Comparison of ENCODE assay signal across 8 cellular contexts in genomic region chr10:43348511-43349312, GRCh38. TPM values are rescaled to one million over a fixed set of nuclear protein-coding genes. Genes with fewer than 3 reads are reported as not detected.
DNase-seq lines count a peak whose midpoint lies in the region; FAIRE-seq and TF ChIP-seq lines count a peak whose summit lies in the region.

No MANE protein-coding gene starts in this region.

- H3K4me3 ChIP-seq in GM23248: no peak overlapping the region
- no peak overlapping the region for H3K4me3 ChIP-seq in Karpas-422 (ENCODE audit: low read length)
- H3K4me3 ChIP-seq in tibial artery: no peak overlapping the region

- 0 out of 2 replicates have a peak, but pooled peaks cover 2% of the 10 kb centered on the region for H3K4me1 ChIP-seq in GM23248 (ENCODE audit: insufficient read depth)
- H3K4me1 ChIP-seq in Karpas-422 (ENCODE audit: low read length): peaks cover 6% of the 10 kb centered on the region
- H3K4me1 ChIP-seq in tibial artery: no peaks in the 10 kb centered on the region

- no peaks in the 10 kb centered on the region for H3K36me3 Mint-ChIP-seq in osteocyte (ENCODE audit: unreplicated experiment)

- H3K9me3 Mint-ChIP-seq in osteocyte (ENCODE audit: unreplicated experiment): no peaks in the 10 kb centered on the region

- H3K27ac ChIP-seq in GM23248 (no peak overlapping the region), Karpas-422 (ENCODE audit: low read length) (no peak overlapping the region), tibial artery (no peak overlapping the region)

- DNase-seq in GM23248: peak; percentile 88
- peak; percentile 92 for DNase-seq in Karpas-422
- peak; percentile 54 to 71 for DNase-seq in SHP77 (lab: John Stamatoyannopoulos, UW)
- DNase-seq in activated T-helper 9 cell treated with anti-CD3 and anti-CD28 coated beads, Interleukin-2, amount 50 U/mL, for 16 hours (ENCODE audit: low read depth): peak; percentile 76
- DNase-seq in frontal cortex (ENCODE audit: low spot score in 2 of 2): peak; percentile 92
- DNase-seq in osteocyte (ENCODE audit: extremely low spot score, unreplicated experiment): peak; percentile 92
- peak; percentile 82 to 83 for DNase-seq in tibial artery

- H3K4me2 ChIP-seq in GM23248 (ENCODE audit: unreplicated experiment): no peak overlapping the region
- peak overlapping the region; percentile 13 for H3K4me2 ChIP-seq in Karpas-422 (ENCODE audit: low read depth, low read length, poor library complexity, severe bottlenecking)

- in situ Hi-C loops in GM23248 (cut with MboI): no loop called here

- H4K20me1 ChIP-seq in GM23248 (ENCODE audit: insufficient read depth) (no peaks in the 10 kb centered on the region), Karpas-422 (ENCODE audit: insufficient read depth, low read depth, low read length) (no peaks in the 10 kb centered on the region)

- H3K27ac Mint-ChIP-seq in osteocyte (ENCODE audit: unreplicated experiment): no peak overlapping the region

- no peak overlapping the region for H3K4me3 Mint-ChIP-seq in osteocyte (ENCODE audit: unreplicated experiment)

- TF ChIP-seq CTCF in osteocyte (IDR thresholded peaks at IDR 0.05) (peak; percentile 94), tibial artery (IDR thresholded peaks at IDR 0.05) (peak; percentile 67 to 69)

- H2AFZ ChIP-seq in GM23248 (peak overlapping the region; percentile 85), Karpas-422 (ENCODE audit: low read length) (peak overlapping the region; percentile 85)

- intact Hi-C loops in tibial artery (cut with DNase I; ENCODE audit: low total_unique reads): no loop called here

- H3K27me3 Mint-ChIP-seq in osteocyte (ENCODE audit: unreplicated experiment): peaks cover 3% of the 10 kb centered on the region

- H3K36me3 ChIP-seq in GM23248 (ENCODE audit: low read depth) (no peaks in the 10 kb centered on the region), Karpas-422 (ENCODE audit: insufficient read depth, low read length) (no peaks in the 10 kb centered on the region), tibial artery (no peaks in the 10 kb centered on the region)

- WGBS in GM23248 (ENCODE audit: low coverage in 1 of 2, low lambda C conversion rate in 2 of 2, missing lambda C conversion rate in 2 of 2), 2 experiments: 53 to 55% methylated on average over 13 of the region's 13 CpGs

- H3K9me2 ChIP-seq in GM23248 (ENCODE audit: insufficient read depth) (no peaks in the 10 kb centered on the region), Karpas-422 (replicated peaks; ENCODE audit: insufficient read depth, low read length) (no peaks in the 10 kb centered on the region)

- peaks cover 5% of the 10 kb centered on the region for H3K27me3 ChIP-seq in GM23248 (replicated peaks; ENCODE audit: insufficient read depth)
- no peaks in the 10 kb centered on the region for H3K27me3 ChIP-seq in Karpas-422 (ENCODE audit: low read length)
- peaks cover 0 to 10% of the 10 kb centered on the region in 2 donors for H3K27me3 ChIP-seq in tibial artery

- H3F3A ChIP-seq in GM23248 (ENCODE audit: insufficient read depth): no peaks in the 10 kb centered on the region

- no peaks in the 10 kb centered on the region for H3K9me3 ChIP-seq in GM23248 (ENCODE audit: low read depth)
- no peaks in the 10 kb centered on the region for H3K9me3 ChIP-seq in Karpas-422 (ENCODE audit: low read length)
- no peaks in the 10 kb centered on the region for H3K9me3 ChIP-seq in tibial artery

- H3K9ac ChIP-seq in GM23248: no peak overlapping the region
- no peak overlapping the region for H3K9ac ChIP-seq in Karpas-422 (ENCODE audit: low read length)

- H3K79me2 ChIP-seq in GM23248 (ENCODE audit: insufficient read depth) (no peaks in the 10 kb centered on the region), Karpas-422 (ENCODE audit: low read length) (no peaks in the 10 kb centered on the region)

- FAIRE-seq in G401.6 (lab: Jason Lieb, UNC) (peak; percentile 78), frontal cortex (lab: Jason Lieb, UNC) (peak; percentile 95)

- H3K4me1 Mint-ChIP-seq in osteocyte (ENCODE audit: unreplicated experiment): peaks cover 9% of the 10 kb centered on the region

RNA-seq across cellular contexts. Expression of gene FXYD4, which starts 22.7 kb away (rescaled TPM):
- not detected in 2 replicates for total RNA-seq in GM23248 (2014; rRNA removed; shearing (Covaris generic))
- polyA plus RNA-seq in GM23248 (2016; fragmentation: Nextera tagmentation; extraction: Ambion mirVana): not detected in 2 replicates
- not detected in 2 replicates for total RNA-seq in Karpas-422 (2014; rRNA removed; shearing (Covaris generic); ENCODE audit: low replicate concordance)
- total RNA-seq in frontal cortex (not detected), osteocyte (not detected in 2 replicates)
